ENCODE assay signal across 14 cellular contexts in genomic region chr2:20635096-20635475, GRCh38. TPM values are rescaled to one million over a fixed set of nuclear protein-coding genes. Genes with fewer than 3 reads are reported as not detected.
A peak's percentile ranks its signal among the peaks of the same experiment; 100 is the strongest.
DNase-seq lines count a peak whose midpoint lies in the region; TF ChIP-seq lines count a peak whose summit lies in the region.
"Had no signal": no experiment of that assay in that cellular context is flagged by ENCODE, and none has a peak within 500 bp of the region (broad histone marks: within the 10 kb centered on the region; RNA-seq: fewer than 3 reads in every experiment).

No MANE protein-coding gene starts in this region.

- peaks cover 18% of the 10 kb centered on the region for H3K79me1 ChIP-seq in trophoblast cell (ENCODE audit: low read length)

- no peak overlapping the region for H2AFZ ChIP-seq in trophoblast cell (ENCODE audit: insufficient read depth, low read length, poor library complexity)

- no peak for TF ChIP-seq CTCF in BE2C (IDR thresholded peaks at IDR 0.05; ENCODE audit: low read depth, low read length)
- no peak for TF ChIP-seq CTCF in CD14-positive monocyte (IDR thresholded peaks at IDR 0.05)

- no peaks in the 10 kb centered on the region for H3K9me3 Mint-ChIP-seq in CD14-positive monocyte
- H3K9me3 Mint-ChIP-seq: activated T-cell treated with anti-CD3 and anti-CD28 coated beads, Interleukin-2, amount 50 U/mL, for 24 hours; CD4-positive, alpha-beta memory T cell had no signal

- H3K23ac ChIP-seq in trophoblast cell (ENCODE audit: low read length) = no peak overlapping the region

- no peak overlapping the region for H3K4ac ChIP-seq in trophoblast cell (ENCODE audit: low read depth, low read length)

- H3K36me3 ChIP-seq in BE2C (no peaks in the 10 kb centered on the region), esophagus (ENCODE audit: control insufficient read depth in 2 of 2, insufficient read depth in 2 of 2, low read length in 1 of 2) (peaks cover 6 to 14% of the 10 kb centered on the region in 2 donors), trophoblast cell (ENCODE audit: control insufficient read depth in 1 of 2, insufficient read depth in 2 of 2, low read length in 2 of 2) (peaks cover 18 to 21% of the 10 kb centered on the region in 2 experiments)
- H3K36me3 ChIP-seq: brain microvascular endothelial cell had no signal

- peak overlapping the region; percentile 42 for H2AK5ac ChIP-seq in trophoblast cell (ENCODE audit: low read length)

- no peaks in the 10 kb centered on the region for H3K27me3 Mint-ChIP-seq in CD14-positive monocyte (ENCODE audit: low read depth in 3 of 3)
- H3K27me3 Mint-ChIP-seq: activated T-cell treated with anti-CD3 and anti-CD28 coated beads, Interleukin-2, amount 50 U/mL, for 24 hours; CD4-positive, alpha-beta memory T cell had no signal

- no peak overlapping the region for H3K4me3 Mint-ChIP-seq in CD14-positive monocyte
- H3K4me3 Mint-ChIP-seq: activated T-cell treated with anti-CD3 and anti-CD28 coated beads, Interleukin-2, amount 50 U/mL, for 24 hours; CD4-positive, alpha-beta memory T cell had no signal

- H4K8ac ChIP-seq in trophoblast cell (ENCODE audit: low read depth, low read length) = no peak overlapping the region

- no peak overlapping the region for H3K4me2 ChIP-seq in trophoblast cell (ENCODE audit: low read length)

- no peaks in the 10 kb centered on the region for H3K27me3 ChIP-seq in BE2C
- H3K27me3 ChIP-seq in esophagus (ENCODE audit: control insufficient read depth in 1 of 2, insufficient read depth in 2 of 2, low read length in 2 of 2) = no peaks in the 10 kb centered on the region
- H3K27me3 ChIP-seq in trophoblast cell (ENCODE audit: insufficient read depth, low read length) = no peaks in the 10 kb centered on the region
- H3K27me3 ChIP-seq: brain microvascular endothelial cell, testis had no signal

- H3K4me1 ChIP-seq in BE2C (peaks cover 11% of the 10 kb centered on the region), esophagus (ENCODE audit: control insufficient read depth in 2 of 2, insufficient read depth in 2 of 2, low read length in 1 of 2) (peaks cover 0 to 18% of the 10 kb centered on the region in 2 donors), trophoblast cell (ENCODE audit: control insufficient read depth in 1 of 2, insufficient read depth in 2 of 2, low read length in 2 of 2) (peaks cover 12 to 13% of the 10 kb centered on the region in 2 experiments)

- peaks cover 68 to 88% of the 10 kb centered on the region in 2 donors for H3K36me3 Mint-ChIP-seq in CD14-positive monocyte

- no peak overlapping the region for H3K18ac ChIP-seq in trophoblast cell (ENCODE audit: low read length)

- intact Hi-C loops in CD14-positive monocyte (cut with micrococcal nuclease) = loop anchor here in 1 of 2 donors (5.0 kb wide), 1 partner anchor 238 kb away; no protein-coding TSS in a partner anchor

- H3K4me3 ChIP-seq in BE2C (ENCODE audit: low read depth, low read length) = no peak overlapping the region
- H3K4me3 ChIP-seq in esophagus (ENCODE audit: low read depth in 1 of 2, low read length in 2 of 2) = no peak overlapping the region
- no peak overlapping the region for H3K4me3 ChIP-seq in trophoblast cell (ENCODE audit: low read depth, low read length)
- H3K4me3 ChIP-seq: testis had no signal

- H4K91ac ChIP-seq in trophoblast cell (ENCODE audit: low read depth, low read length) = peak overlapping the region; percentile 55

- H3K27ac ChIP-seq in esophagus (ENCODE audit: low read depth in 2 of 2, low read length in 1 of 2) = peak overlapping the region; percentile 43 to 80
- no peak overlapping the region for H3K27ac ChIP-seq in trophoblast cell (ENCODE audit: low read depth, low read length)
- H3K27ac ChIP-seq: brain microvascular endothelial cell had no signal

- no peak overlapping the region for H3K14ac ChIP-seq in trophoblast cell (ENCODE audit: low read length)

- peak overlapping the region in 1 of 7 donors; percentile 20 for H3K27ac Mint-ChIP-seq in CD14-positive monocyte
- H3K27ac Mint-ChIP-seq: activated T-cell treated with anti-CD3 and anti-CD28 coated beads, Interleukin-2, amount 50 U/mL, for 24 hours; CD4-positive, alpha-beta memory T cell had no signal

- no peak overlapping the region for H3K9ac ChIP-seq in trophoblast cell (ENCODE audit: low read length)
- H3K9ac ChIP-seq: parathyroid adenoma had no signal

- WGBS in esophagus, 2 donors = 72 to 73% methylated on average over 5 of the region's 5 CpGs
- WGBS in trophoblast cell (ENCODE audit: extremely low coverage, insufficient coverage, insufficient read length) = no CpG with 5 or more reads among the region's 5 CpGs

- H3K4me1 Mint-ChIP-seq in CD14-positive monocyte = no peaks in the 10 kb centered on the region
- H3K4me1 Mint-ChIP-seq: CD4-positive, alpha-beta memory T cell had no signal

- DNase-seq in BE2C (peak; percentile 33), NCI-H2029 (lab: John Stamatoyannopoulos, UW) (peak; percentile 28), trophoblast cell (no peak), RKO (ENCODE audit: low spot score) (no peak), UCSD-AML1 (lab: John Stamatoyannopoulos, UW; ENCODE audit: unreplicated experiment) (no peak), SIG-M5 treated with dmso at 0.1 percent for 504 hours (lab: John Stamatoyannopoulos, UW; ENCODE audit: unreplicated experiment) (no peak), CD14-positive monocyte (ENCODE audit: low spot score) (no peak)

- H2BK120ac ChIP-seq in trophoblast cell (ENCODE audit: insufficient read depth, low read length, poor library complexity) = peak overlapping the region; percentile 31

- H4K12ac ChIP-seq in trophoblast cell (ENCODE audit: low read depth, low read length) = no peak overlapping the region

- no peaks in the 10 kb centered on the region for H3K9me3 ChIP-seq in BE2C
- H3K9me3 ChIP-seq in esophagus (ENCODE audit: control insufficient read depth in 2 of 2, insufficient read depth in 1 of 2, low read depth in 1 of 2, low read length in 1 of 2) = no peaks in the 10 kb centered on the region
- no peaks in the 10 kb centered on the region for H3K9me3 ChIP-seq in trophoblast cell (ENCODE audit: insufficient read depth, low read depth, low read length)
- H3K9me3 ChIP-seq: testis had no signal

- H2BK5ac ChIP-seq in trophoblast cell (ENCODE audit: low read depth, low read length, poor library complexity) = no peak overlapping the region

- H2BK12ac ChIP-seq in trophoblast cell (ENCODE audit: low read length) = peak overlapping the region; percentile 79

- H3K79me2 ChIP-seq in trophoblast cell (ENCODE audit: control insufficient read depth, insufficient read depth, low read length, poor library complexity) = no peaks in the 10 kb centered on the region

RNA-seq across cellular contexts. Expression of gene HS1BP3, which starts 15.8 kb away (rescaled TPM):
- polyA plus RNA-seq in BE2C (2012; ENCODE audit: insufficient read depth, insufficient read length, low read depth) = 28.3 TPM
- polyA plus RNA-seq in esophagus (10 to 100 TPM; 12.2 to 13.4 TPM), CD14-positive monocyte (10 to 100 TPM; 45.4 to 48.9 TPM)
- 17.5 and 18.2 TPM in 2 replicates for polyA plus RNA-seq in trophoblast cell (2013)

RNA-seq across cellular contexts. Expression of gene GDF7, which starts 31.9 kb away (rescaled TPM):
- 0.14 TPM for polyA plus RNA-seq in BE2C (2012; ENCODE audit: insufficient read depth, insufficient read length, low read depth)
- under 1 TPM; 0.56 to 0.59 TPM for polyA plus RNA-seq in esophagus
- polyA plus RNA-seq in trophoblast cell (2013) = 0.14 and 0.17 TPM in 2 replicates
- not detected for polyA plus RNA-seq in CD14-positive monocyte
- polyA plus RNA-seq: fibroblast of lung had no signal

Comparison
In these comparisons a context has a peak if more than half of its experiments do, and no peak if none do; other contexts are left out.
1. DNase-seq: peak in BE2C (single experiment) and NCI-H2029 (single experiment); none in trophoblast cell (0 of 2), RKO (single experiment), UCSD-AML1 (single experiment), SIG-M5 treated with dmso at 0.1 percent for 504 hours (single experiment) and CD14-positive monocyte (single experiment).